ENCODE assay signal across 18 cellular contexts in genomic region chr12:82746668-82747067, GRCh38. TPM values are rescaled to one million over a fixed set of nuclear protein-coding genes. Genes with fewer than 3 reads are reported as not detected.
"Had no signal": no experiment of that assay in that cellular context is flagged by ENCODE, and none has a peak within 500 bp of the region (broad histone marks: within the 10 kb centered on the region; RNA-seq: fewer than 3 reads in every experiment).

No MANE protein-coding gene starts in this region.

- H2AFZ ChIP-seq: neural progenitor cell, parathyroid adenoma had no signal

- ATAC-seq: body of pancreas; stimulated activated effector memory CD8-positive, alpha-beta T cell treated with anti-CD3 and anti-CD28 coated beads, Interleukin-12 subunit alpha, Interleukin-12 subunit beta, amount 100 ng/mL, for 72 hours had no signal

- H3K27ac Mint-ChIP-seq: activated CD4-positive, alpha-beta T cell treated with anti-CD3 and anti-CD28 coated beads, Interleukin-2, amount 10 ng/mL, durations not matched to agents 7 days and 5 days; activated naive CD8-positive, alpha-beta T cell treated with anti-CD3 and anti-CD28 coated beads for 36 hours; activated T-helper 1 cell treated with anti-CD3 and anti-CD28 coated beads, Interleukin-12 subunit alpha, Interleukin-12 subunit beta, Interleukin-2, Interleukin-4 antibody, amounts not matched to agents 30 ng/mL and 10 ng/mL and 1 ng/mL, durations not matched to agents 14 hours and 24 hours and 36 hours; immature natural killer cell; naive B cell; neural progenitor cell; stimulated activated effector memory CD8-positive, alpha-beta T cell treated with anti-CD3 and anti-CD28 coated beads, Interleukin-12 subunit alpha, Interleukin-12 subunit beta, amount 100 ng/mL, for 72 hours; T-helper 2 cell treated with Interferon-gamma antibody and Interleukin-4, amounts not matched to agents 5 μg/mL and 100 μg/mL, for 36 hours had no signal

- H3K9me3 Mint-ChIP-seq: activated CD4-positive, alpha-beta T cell treated with anti-CD3 and anti-CD28 coated beads, Interleukin-2, amount 10 ng/mL, durations not matched to agents 7 days and 5 days; activated naive CD8-positive, alpha-beta T cell treated with anti-CD3 and anti-CD28 coated beads for 36 hours; stimulated activated effector memory CD8-positive, alpha-beta T cell treated with anti-CD3 and anti-CD28 coated beads, Interleukin-12 subunit alpha, Interleukin-12 subunit beta, amount 100 ng/mL, for 72 hours had no signal

- H3K4me3 ChIP-seq: body of pancreas, colonic mucosa, neural progenitor cell, sigmoid colon, tibial nerve had no signal

- H3K27me3 ChIP-seq: body of pancreas, colonic mucosa, neural progenitor cell, sigmoid colon, tibial nerve had no signal

- H3K9ac ChIP-seq: neural progenitor cell, parathyroid adenoma had no signal

- H3K9me3 ChIP-seq: body of pancreas, colonic mucosa, sigmoid colon, tibial nerve had no signal

- H3K79me2 ChIP-seq: parathyroid adenoma had no signal

- DNase-seq: activated CD4-positive, alpha-beta T cell treated with anti-CD3 and anti-CD28 coated beads, Interleukin-2, amount 10 ng/mL, durations not matched to agents 7 days and 5 days; activated CD8-positive, alpha-beta memory T cell treated with anti-CD3 and anti-CD28 coated beads, Interleukin-2, amount 50 U/mL, for 48 hours; activated naive CD8-positive, alpha-beta T cell treated with anti-CD3 and anti-CD28 coated beads for 36 hours; body of pancreas; caudate nucleus; colonic mucosa; foreskin fibroblast; glutamatergic neuron; immature natural killer cell; naive B cell; sigmoid colon; stimulated activated CD4-positive, alpha-beta T cell treated with anti-CD3 and anti-CD28 coated beads, Interleukin-2, amount 100 ng/mL, for 24 hours had no signal

- H3K4me1 ChIP-seq: colonic mucosa, neural progenitor cell had no signal

- H3K4me2 ChIP-seq: neural progenitor cell had no signal

- H3K4me1 Mint-ChIP-seq: activated CD4-positive, alpha-beta T cell treated with anti-CD3 and anti-CD28 coated beads, Interleukin-2, amount 10 ng/mL, durations not matched to agents 7 days and 5 days; activated naive CD8-positive, alpha-beta T cell treated with anti-CD3 and anti-CD28 coated beads for 36 hours; immature natural killer cell; naive B cell; stimulated activated effector memory CD8-positive, alpha-beta T cell treated with anti-CD3 and anti-CD28 coated beads, Interleukin-12 subunit alpha, Interleukin-12 subunit beta, amount 100 ng/mL, for 72 hours had no signal

- H3K27ac ChIP-seq: body of pancreas, colonic mucosa, neural progenitor cell, parathyroid adenoma had no signal

- H3K27me3 Mint-ChIP-seq: activated CD4-positive, alpha-beta T cell treated with anti-CD3 and anti-CD28 coated beads, Interleukin-2, amount 10 ng/mL, durations not matched to agents 7 days and 5 days; activated naive CD8-positive, alpha-beta T cell treated with anti-CD3 and anti-CD28 coated beads for 36 hours; naive B cell had no signal

- H3K36me3 Mint-ChIP-seq: stimulated activated effector memory CD8-positive, alpha-beta T cell treated with anti-CD3 and anti-CD28 coated beads, Interleukin-12 subunit alpha, Interleukin-12 subunit beta, amount 100 ng/mL, for 72 hours had no signal

- H3K36me3 ChIP-seq: colonic mucosa, neural progenitor cell, sigmoid colon, tibial nerve had no signal

- H3K4me3 Mint-ChIP-seq: activated CD4-positive, alpha-beta T cell treated with anti-CD3 and anti-CD28 coated beads, Interleukin-2, amount 10 ng/mL, durations not matched to agents 7 days and 5 days; activated naive CD8-positive, alpha-beta T cell treated with anti-CD3 and anti-CD28 coated beads for 36 hours; activated T-helper 1 cell treated with anti-CD3 and anti-CD28 coated beads, Interleukin-12 subunit alpha, Interleukin-12 subunit beta, Interleukin-2, Interleukin-4 antibody, amounts not matched to agents 30 ng/mL and 10 ng/mL and 1 ng/mL, durations not matched to agents 14 hours and 24 hours and 36 hours; immature natural killer cell; naive B cell; neural progenitor cell; stimulated activated effector memory CD8-positive, alpha-beta T cell treated with anti-CD3 and anti-CD28 coated beads, Interleukin-12 subunit alpha, Interleukin-12 subunit beta, amount 100 ng/mL, for 72 hours; T-helper 2 cell treated with Interferon-gamma antibody and Interleukin-4, amounts not matched to agents 5 μg/mL and 100 μg/mL, for 36 hours had no signal

RNA-seq across cellular contexts. Expression of gene TMTC2, which starts 60.0 kb away (rescaled TPM):
- polyA plus RNA-seq: immature natural killer cell had no signal
